ENCODE assay signal across 8 cellular contexts in the genomic region with DNA sequence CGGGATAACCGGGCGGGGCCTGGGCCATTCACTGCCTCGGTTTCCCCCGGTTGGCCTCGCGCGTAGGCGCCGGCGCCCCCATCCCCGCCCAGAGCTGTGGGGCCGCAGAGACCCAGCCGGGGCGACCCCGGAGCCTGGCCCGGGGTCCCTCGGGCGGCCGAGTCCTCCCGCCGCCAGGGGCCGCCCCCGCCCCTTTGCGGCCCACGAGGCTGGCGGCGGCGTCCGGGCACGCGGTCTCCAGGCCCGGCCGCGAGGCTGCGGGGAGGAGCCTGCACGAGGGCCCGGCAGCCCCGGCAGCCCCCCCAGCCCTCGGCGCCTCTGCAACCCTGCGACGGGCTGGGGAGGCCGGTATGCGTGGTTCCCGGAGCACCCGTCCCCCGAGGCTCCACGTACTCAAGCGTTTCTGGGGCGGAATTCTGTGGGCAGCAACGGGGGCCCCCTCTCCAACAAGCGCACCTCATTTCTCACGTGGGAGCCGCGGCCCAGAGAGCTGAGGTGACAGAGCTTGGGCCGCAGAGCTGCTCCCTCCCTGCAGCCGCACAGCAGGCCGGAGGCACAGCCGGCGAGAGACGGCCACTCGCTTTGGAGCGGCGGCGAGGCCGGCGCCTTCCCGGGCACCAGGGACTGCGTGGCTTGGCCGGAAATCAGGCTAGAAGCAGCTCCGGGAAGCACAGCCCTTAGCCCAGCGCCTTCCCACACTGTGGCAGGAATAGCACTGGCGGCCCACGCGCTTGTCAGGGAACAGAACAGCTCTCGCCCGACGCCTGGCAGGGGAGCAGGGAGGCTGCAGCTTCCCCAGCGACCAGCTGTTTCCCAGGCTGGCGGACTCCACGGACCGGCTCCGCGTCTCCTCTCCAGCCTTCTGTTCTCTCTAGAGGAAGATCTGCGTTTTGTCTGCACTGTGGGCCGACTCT. TPM values are rescaled to one million over a fixed set of nuclear protein-coding genes. Genes with fewer than 3 reads are reported as not detected.
A peak's percentile ranks its signal among the peaks of the same experiment; 100 is the strongest.
DNase-seq lines count a peak whose midpoint lies in the region; ATAC-seq, FAIRE-seq and TF ChIP-seq lines count a peak whose summit lies in the region.

No MANE protein-coding gene starts in this region.

- no peak for TF ChIP-seq RAD21 in K562 (CRISPR knock-in tag; conservative IDR thresholded peaks at IDR 0.05 in 1 of 2, IDR thresholded peaks at IDR 0.05 in 1 of 2)

- no TSS peak for BruUV-seq in K562 (replicated peaks; lab: Mats Ljungman, UMichigan)

- H2AFZ ChIP-seq in K562 (ENCODE audit: low read depth, low read length): peak overlapping the region; percentile 54; the same call in 1 of the 2 replicates

- no peaks in the 10 kb centered on the region for H3K9me3 Mint-ChIP-seq in immature natural killer cell

- H3K27ac ChIP-seq in K562 (ENCODE audit: extremely low read depth, low read depth, low read length) (no peak overlapping the region), skin epidermis (peak overlapping the region; percentile 40 to 99 (median 89))

- H3K9ac ChIP-seq in K562 (ENCODE audit: insufficient read depth in 1 of 2, low read depth in 2 of 2, low read length in 2 of 2): peak overlapping the region in 1 of 2 experiments; percentile 68; a peak in 2 of 4 replicates

- H3K27ac Mint-ChIP-seq in T-helper 17 cell (peak overlapping the region; percentile 98), immature natural killer cell (peak overlapping the region; percentile 91 to 99 (median 96))

- H3K9me3 ChIP-seq in T-helper 17 cell (ENCODE audit: control insufficient read depth, low read length, poor library complexity, severe bottlenecking) (no peaks in the 10 kb centered on the region), K562 (replicated peaks; ENCODE audit: control insufficient read depth, insufficient read depth, low read depth, low read length) (no peaks in the 10 kb centered on the region)

- CTCF ChIA-PET in K562 (lab: Yijun Ruan, JAX; ENCODE audit: low intra/inter-chr PET ratio): no interaction called here

- H3K4me1 ChIP-seq in K562 (replicated peaks in 1 of 2; ENCODE audit: control insufficient read depth in 2 of 2, insufficient read depth in 2 of 2, low read length in 2 of 2): peaks cover 0 to 47% of the 10 kb centered on the region in 2 experiments; a peak in 2 of 5 replicates

- H3K36me3 Mint-ChIP-seq in T-helper 17 cell (ENCODE audit: low read depth) (peaks cover 5% of the 10 kb centered on the region), immature natural killer cell (peaks cover 3 to 26% (median 9%) of the 10 kb centered on the region in 3 donors)

- TF ChIP-seq POLR2A in K562 (conservative IDR thresholded peaks at IDR 0.05): no peak

- TF ChIP-seq CTCF in K562 (IDR thresholded peaks at IDR 0.05 in 2 of 3, conservative IDR thresholded peaks at IDR 0.05 in 1 of 3; ENCODE audit: insufficient read depth in 2 of 3, low read depth in 1 of 3, low read length in 3 of 3): no peak

- POLR2A ChIA-PET in K562 (lab: Yijun Ruan, JAX): interaction anchor here (0.6 to 1.6 kb wide), 5 partner anchors 8 to 545 kb away, joined by 3 to 7 read pairs (median 4); no protein-coding TSS in a partner anchor

- H3K4me3 ChIP-seq in K562 (peak overlapping the region; percentile 51; the same call in 1 of the 2 replicates), skin epidermis (peak overlapping the region; percentile 37 to 68 (median 65))

- WGBS in K562 (ENCODE audit: insufficient coverage, low coverage, missing lambda C conversion rate): 93% methylated on average over 24 of the region's 87 CpGs

- no peaks in the 10 kb centered on the region for H3K27me3 Mint-ChIP-seq in T-helper 17 cell
- peaks cover 36 to 40% (median 37%) of the 10 kb centered on the region in 3 donors for H3K27me3 Mint-ChIP-seq in immature natural killer cell (ENCODE audit: low read depth in 3 of 3)

- DNase-seq in COLO668 (lab: John Stamatoyannopoulos, UW; ENCODE audit: unreplicated experiment) (peak; percentile 14), T-helper 17 cell (peak; percentile 45 to 51 (median 50)), K562 (ENCODE audit: extremely low read depth in 1 of 4, low spot score in 3 of 4) (no peak), immature natural killer cell (peak; percentile 78 to 81 (median 80))

- peak; percentile 22 for ATAC-seq in HG02759 (IDR thresholded peaks at IDR 0.05; ENCODE audit: unreplicated experiment)
- peak; percentile 20 for ATAC-seq in T-helper 17 cell
- ATAC-seq in K562: no peak
- ATAC-seq in GM18870 (IDR thresholded peaks at IDR 0.05; ENCODE audit: unreplicated experiment): no peak
- ATAC-seq in GM19023 (IDR thresholded peaks at IDR 0.05; ENCODE audit: unreplicated experiment): no peak

- no peaks in the 10 kb centered on the region for H3K27me3 ChIP-seq in K562 (ENCODE audit: control insufficient read depth in 2 of 2, insufficient read depth in 2 of 2, low read length in 2 of 2)

- H3K4me3 Mint-ChIP-seq in T-helper 17 cell (peak overlapping the region; percentile 94), immature natural killer cell (peak overlapping the region; percentile 90 to 95 (median 92))

- FAIRE-seq in K562 (lab: Jason Lieb, UNC): no peak

- peaks cover 2% of the 10 kb centered on the region; the same call in 1 of the 3 replicates for H3K36me3 ChIP-seq in K562 (ENCODE audit: control insufficient read depth, insufficient read depth, low read length)

- H3K9me1 ChIP-seq in K562 (ENCODE audit: control insufficient read depth, insufficient read depth, low read length): no peaks in the 10 kb centered on the region

- peak overlapping the region; percentile 55 for H3K4me2 ChIP-seq in K562 (ENCODE audit: insufficient read depth, low read length)

- in situ Hi-C loops in K562 (cut with MboI): no loop called here

- H4K20me1 ChIP-seq in K562 (replicated peaks; ENCODE audit: control insufficient read depth, insufficient read depth, low read length): no peaks in the 10 kb centered on the region

- no peak for TF ChIP-seq EP300 in K562 (IDR thresholded peaks at IDR 0.05; ENCODE audit: low read length)

- intact Hi-C loops in K562 (cut with micrococcal nuclease): no loop called here

- H3K4me1 Mint-ChIP-seq in T-helper 17 cell: peaks cover 56% of the 10 kb centered on the region
- peaks cover 67 to 69% of the 10 kb centered on the region in 2 donors for H3K4me1 Mint-ChIP-seq in immature natural killer cell

- H3K79me2 ChIP-seq in K562 (ENCODE audit: control insufficient read depth, insufficient read depth, low read length): no peaks in the 10 kb centered on the region

TF ChIP-seq in K562, 482 proteins besides CTCF, POLR2A, EP300 and RAD21 (continues in another document):
- TF ChIP-seq, protein P1, sequence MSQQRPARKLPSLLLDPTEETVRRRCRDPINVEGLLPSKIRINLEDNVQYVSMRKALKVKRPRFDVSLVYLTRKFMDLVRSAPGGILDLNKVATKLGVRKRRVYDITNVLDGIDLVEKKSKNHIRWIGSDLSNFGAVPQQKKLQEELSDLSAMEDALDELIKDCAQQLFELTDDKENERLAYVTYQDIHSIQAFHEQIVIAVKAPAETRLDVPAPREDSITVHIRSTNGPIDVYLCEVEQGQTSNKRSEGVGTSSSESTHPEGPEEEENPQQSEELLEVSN (IDR thresholded peaks at IDR 0.05; ENCODE audit: borderline replicate concordance in 1 of 2, extremely low read depth in 1 of 2, insufficient read depth in 1 of 2, insufficient read length in 1 of 2, low read depth in 1 of 2, low read length in 1 of 2, poor library complexity in 1 of 2, severe bottlenecking in 1 of 2): peak in 1 of 2 experiments; percentile 27

RNA-seq across cellular contexts. Expression of gene LIMD2, which starts 0.9 kb away (rescaled TPM):
- 100 to 1,000 TPM; 451 to 473 TPM for total RNA-seq in T-helper 17 cell
- 3.2 and 10.4 TPM in 2 replicates for total RNA-seq in K562 (2011; cell fraction: chromatin; rRNA removed; ENCODE audit: low replicate concordance)
- 9.2 and 10.3 TPM in 2 replicates for total RNA-seq in K562 (2011; cell fraction: nucleolus; rRNA removed)
- 4.0 and 4.8 TPM in 2 replicates for total RNA-seq in K562 (2011; cell fraction: nucleoplasm; rRNA removed)
- total RNA-seq in K562 (2014; rRNA removed): 7.6 and 8.7 TPM in 2 replicates
- total RNA-seq in K562 (2014; rRNA removed; fragmentation: Illumina TruSeq; extraction: Trizol): 0.70 and 0.76 TPM in 2 replicates
- 2.1 and 2.7 TPM in 2 replicates for total RNA-seq in K562 (2015; rRNA removed; fragmentation: Illumina TruSeq; extraction: Trizol)
- total RNA-seq in K562 (2021): 8.7 and 11.2 TPM in 2 replicates
- polyA plus RNA-seq in K562 (2011; rRNA removed): 5.6 and 5.8 TPM in 2 replicates
- 4.3 and 9.2 TPM in 2 replicates for polyA plus RNA-seq in K562 (2011; cell fraction: cytosol; rRNA removed)
- polyA plus RNA-seq in K562 (2011; cell fraction: nucleus; rRNA removed): 13.6 and 28.0 TPM in 2 replicates
- 4.9 and 8.0 TPM in 2 replicates for polyA plus RNA-seq in K562 (2012)
- 2.8 and 4.9 TPM in 2 replicates for polyA plus RNA-seq in K562 (2014; fragmentation: Illumina TruSeq; extraction: Trizol)
- under 1 TPM; 0.07 to 0.18 TPM for polyA plus RNA-seq in K562 (2014; fragmentation: Nextera tagmentation; extraction: Ambion mirVana)
- polyA plus RNA-seq in K562 (2014; rRNA removed): 8.7 and 11.1 TPM in 2 replicates
- polyA minus RNA-seq in K562 (2011; rRNA and poly(A)+ RNA removed): 0.88 and 0.93 TPM in 2 replicates
- polyA minus RNA-seq in K562 (2011; cell fraction: cytosol; rRNA and poly(A)+ RNA removed): 5.2 and 7.3 TPM in 2 replicates
- polyA minus RNA-seq in K562 (2011; cell fraction: nucleus; rRNA and poly(A)+ RNA removed): 5.6 and 7.0 TPM in 2 replicates
- polyA plus RNA-seq in immature natural killer cell: 100 to 1,000 TPM; 273 to 573 (median 404) TPM

RNA-seq across cellular contexts. Expression of gene STRADA, which starts 40.8 kb away (rescaled TPM):
- 10 to 100 TPM; 44.5 to 50.2 TPM for total RNA-seq in T-helper 17 cell
- 114 and 163 TPM in 2 replicates for total RNA-seq in K562 (2011; cell fraction: chromatin; rRNA removed; ENCODE audit: low replicate concordance)
- total RNA-seq in K562 (2011; cell fraction: nucleolus; rRNA removed): 45.9 and 52.5 TPM in 2 replicates
- 91.0 and 162 TPM in 2 replicates for total RNA-seq in K562 (2011; cell fraction: nucleoplasm; rRNA removed)
- total RNA-seq in K562 (2014; rRNA removed): 10.6 and 12.9 TPM in 2 replicates
- total RNA-seq in K562 (2014; rRNA removed; fragmentation: Illumina TruSeq; extraction: Trizol): 19.4 and 21.5 TPM in 2 replicates
- 18.7 and 20.5 TPM in 2 replicates for total RNA-seq in K562 (2015; rRNA removed; fragmentation: Illumina TruSeq; extraction: Trizol)
- total RNA-seq in K562 (2021): 21.2 and 22.5 TPM in 2 replicates
- 33.0 and 46.3 TPM in 2 replicates for polyA plus RNA-seq in K562 (2011; rRNA removed)
- polyA plus RNA-seq in K562 (2011; cell fraction: cytosol; rRNA removed): 24.1 and 25.3 TPM in 2 replicates
- 88.9 and 93.8 TPM in 2 replicates for polyA plus RNA-seq in K562 (2011; cell fraction: nucleus; rRNA removed)
- 26.8 and 31.1 TPM in 2 replicates for polyA plus RNA-seq in K562 (2012)
- 28.9 and 30.4 TPM in 2 replicates for polyA plus RNA-seq in K562 (2014; fragmentation: Illumina TruSeq; extraction: Trizol)
- polyA plus RNA-seq in K562 (2014; fragmentation: Nextera tagmentation; extraction: Ambion mirVana): 10 to 100 TPM in 1 of 2 experiments, 1 to 10 TPM in 1; 6.6 to 12.5 TPM
- polyA plus RNA-seq in K562 (2014; rRNA removed): 19.6 and 20.2 TPM in 2 replicates
- polyA minus RNA-seq in K562 (2011; rRNA and poly(A)+ RNA removed): 36.9 and 43.2 TPM in 2 replicates
- 8.1 and 13.3 TPM in 2 replicates for polyA minus RNA-seq in K562 (2011; cell fraction: cytosol; rRNA and poly(A)+ RNA removed)
- 21.5 and 34.3 TPM in 2 replicates for polyA minus RNA-seq in K562 (2011; cell fraction: nucleus; rRNA and poly(A)+ RNA removed)
- polyA plus RNA-seq in immature natural killer cell: 10 to 100 TPM; 22.3 to 34.9 (median 33.0) TPM

Comparison
In these comparisons a context has a peak if more than half of its experiments do, and no peak if none do; other contexts are left out.
1. DNase-seq: peak in COLO668 (single experiment), T-helper 17 cell (3 of 3) and immature natural killer cell (3 of 3); none in K562 (0 of 4).
2. ATAC-seq: peak in HG02759 (single experiment) and T-helper 17 cell (single experiment); none in K562 (single experiment), GM18870 (single experiment) and GM19023 (single experiment).
3. RNA of gene LIMD2, which starts 0.9 kb away (total RNA-seq): 451 to 473 TPM in T-helper 17 cell; 0.70 to 11.2 TPM in K562; every median in the first group is over 10 times any median in the second.